18 cellular contexts compared by ENCODE assay signal in genomic region chr3:146471012-146471411, GRCh38. TPM values are rescaled to one million over a fixed set of nuclear protein-coding genes. Genes with fewer than 3 reads are reported as not detected.
DNase-seq lines count a peak whose midpoint lies in the region; ATAC-seq, FAIRE-seq and TF ChIP-seq lines count a peak whose summit lies in the region.
"Had no signal": no experiment of that assay in that cellular context is flagged by ENCODE, and none has a peak within 500 bp of the region (broad histone marks: within the 10 kb centered on the region; RNA-seq: fewer than 3 reads in every experiment).

No MANE protein-coding gene starts in this region.

- CTCF ChIA-PET in Calu3 (lab: Charles Lee) (no interaction called here), Panc1 (lab: Charles Lee) (no interaction called here)

- H3K27me3 Mint-ChIP-seq in natural killer cell (ENCODE audit: low read depth in 2 of 2): peaks cover 0 to 9% of the 10 kb centered on the region in 2 donors
- peaks cover 8 to 10% of the 10 kb centered on the region in 2 donors for H3K27me3 Mint-ChIP-seq in natural killer cell treated with Interleukin-12 subunit alpha and Interleukin-12 subunit beta and Interleukin-15 and Interleukin-18, amount 100 ng/mL, for 72 hours
- H3K27me3 Mint-ChIP-seq in Calu3 (ENCODE audit: unreplicated experiment): no peaks in the 10 kb centered on the region

- H3K9me3 ChIP-seq in Panc1 (ENCODE audit: control insufficient read depth, insufficient read depth, low read depth, low read length): no peaks in the 10 kb centered on the region
- H3K9me3 ChIP-seq in effector memory CD4-positive, alpha-beta T cell (ENCODE audit: control insufficient read depth, low read length): no peaks in the 10 kb centered on the region

- H3K36me3 Mint-ChIP-seq in natural killer cell (no peaks in the 10 kb centered on the region), Calu3 (ENCODE audit: insufficient read depth, unreplicated experiment) (peaks cover 22% of the 10 kb centered on the region)
- no peaks in the 10 kb centered on the region for H3K36me3 Mint-ChIP-seq in natural killer cell treated with Interleukin-12 subunit alpha and Interleukin-12 subunit beta and Interleukin-15 and Interleukin-18, amount 100 ng/mL, for 72 hours
- H3K36me3 Mint-ChIP-seq: CD14-positive monocyte had no signal

- H3K9me3 Mint-ChIP-seq in natural killer cell (no peaks in the 10 kb centered on the region), Calu3 (ENCODE audit: low read depth, unreplicated experiment) (no peaks in the 10 kb centered on the region)
- no peaks in the 10 kb centered on the region for H3K9me3 Mint-ChIP-seq in natural killer cell treated with Interleukin-12 subunit alpha and Interleukin-12 subunit beta and Interleukin-15 and Interleukin-18, amount 100 ng/mL, for 72 hours
- H3K9me3 Mint-ChIP-seq: GM23338 had no signal

- in situ Hi-C loops in Panc1 (cut with HindIII; ENCODE audit: low pct_unique_long_range_greater_than_20kb, low sequenced_read_pairs): no loop called here

- BruUV-seq in Calu3 (replicated peaks; lab: Mats Ljungman, UMichigan) (no TSS peak), Panc1 (replicated peaks; lab: Mats Ljungman, UMichigan) (no TSS peak)

- DNase-seq in natural killer cell (no peak), Calu3 (no peak), Panc1 (ENCODE audit: low read depth, low spot score) (no peak), frontal cortex (ENCODE audit: low spot score in 2 of 2) (no peak), substantia nigra (lab: John Stamatoyannopoulos, UW) (no peak)
- DNase-seq in natural killer cell treated with Interleukin-12 subunit alpha and Interleukin-12 subunit beta and Interleukin-15 and Interleukin-18, amount 100 ng/mL, for 72 hours (ENCODE audit: low spot score): no peak
- DNase-seq in effector memory CD4-positive, alpha-beta T cell: no peak
- DNase-seq: DMS79 treated with DMSO at 0.1 percent for 48 hours, EL, H7 had no signal

- peaks cover 26% of the 10 kb centered on the region for H3K4me1 ChIP-seq in Panc1 (ENCODE audit: control insufficient read depth, insufficient read depth, low read length)
- no peaks in the 10 kb centered on the region for H3K4me1 ChIP-seq in effector memory CD4-positive, alpha-beta T cell (ENCODE audit: control insufficient read depth, insufficient read depth, low read length, poor library complexity, severe bottlenecking)

- H3K4me1 Mint-ChIP-seq in natural killer cell (peaks cover 0 to 7% of the 10 kb centered on the region in 2 donors), Calu3 (ENCODE audit: low read depth, unreplicated experiment) (peaks cover 45% of the 10 kb centered on the region)
- H3K4me1 Mint-ChIP-seq in natural killer cell treated with Interleukin-12 subunit alpha and Interleukin-12 subunit beta and Interleukin-15 and Interleukin-18, amount 100 ng/mL, for 72 hours (ENCODE audit: low read depth in 2 of 2): peaks cover 0 to 4% of the 10 kb centered on the region in 2 donors

- H3K36me3 ChIP-seq in Panc1 (ENCODE audit: control insufficient read depth, insufficient read depth, low read length): no peaks in the 10 kb centered on the region
- H3K36me3 ChIP-seq in effector memory CD4-positive, alpha-beta T cell (ENCODE audit: control insufficient read depth, insufficient read depth, low read length): no peaks in the 10 kb centered on the region

- H3K4me3 ChIP-seq in Panc1 (ENCODE audit: low read depth in 2 of 2, low read length in 2 of 2): no peak overlapping the region
- H3K4me3 ChIP-seq in effector memory CD4-positive, alpha-beta T cell (ENCODE audit: insufficient read depth, low read depth, low read length, poor library complexity, severe bottlenecking): no peak overlapping the region
- H3K4me3 ChIP-seq: GM23338 had no signal

- intact Hi-C loops in natural killer cell (cut with micrococcal nuclease) (no loop called here), Calu3 (cut with micrococcal nuclease; ENCODE audit: unreplicated experiment) (loop anchor here (2.0 kb wide), 1 partner anchor 32 kb away; no protein-coding TSS in a partner anchor), Panc1 (cut with micrococcal nuclease; ENCODE audit: unreplicated experiment) (no loop called here)

- TF ChIP-seq CTCF in natural killer cell (IDR thresholded peaks at IDR 0.05): no peak
- TF ChIP-seq CTCF in Calu3 (IDR thresholded peaks at IDR 0.05; ENCODE audit: unreplicated experiment): no peak
- TF ChIP-seq CTCF in Panc1 (IDR thresholded peaks at IDR 0.05): no peak

- no peaks in the 10 kb centered on the region for H3K27me3 ChIP-seq in Panc1 (ENCODE audit: control insufficient read depth, insufficient read depth, low read length)
- H3K27me3 ChIP-seq in effector memory CD4-positive, alpha-beta T cell (replicated peaks; ENCODE audit: control insufficient read depth, insufficient read depth, low read length, poor library complexity, severe bottlenecking): no peaks in the 10 kb centered on the region

- H3K4me3 Mint-ChIP-seq in natural killer cell: peak overlapping the region; percentile 82
- no peak overlapping the region for H3K4me3 Mint-ChIP-seq in natural killer cell treated with Interleukin-12 subunit alpha and Interleukin-12 subunit beta and Interleukin-15 and Interleukin-18, amount 100 ng/mL, for 72 hours
- H3K4me3 Mint-ChIP-seq in Calu3 (ENCODE audit: low read depth, unreplicated experiment): peak overlapping the region; percentile 79

- ATAC-seq in natural killer cell: no peak
- ATAC-seq in natural killer cell treated with Interleukin-12 subunit alpha and Interleukin-12 subunit beta and Interleukin-15 and Interleukin-18, amount 100 ng/mL, for 72 hours: no peak
- ATAC-seq in Panc1: no peak
- ATAC-seq: GM23338 had no signal

- peak overlapping the region; percentile 89; the same call in 1 of the 2 replicates for H3K27ac ChIP-seq in Panc1 (ENCODE audit: low read length)
- no peak overlapping the region for H3K27ac ChIP-seq in substantia nigra (ENCODE audit: low read depth, low read length, poor library complexity, severe bottlenecking)
- no peak overlapping the region for H3K27ac ChIP-seq in effector memory CD4-positive, alpha-beta T cell (ENCODE audit: insufficient read depth, low read length, poor library complexity, severe bottlenecking)
- H3K27ac ChIP-seq: HL-60 had no signal

- POLR2A ChIA-PET in Panc1 (lab: Charles Lee): no interaction called here

- no peak for FAIRE-seq in frontal cortex (lab: Jason Lieb, UNC)
- FAIRE-seq: A204.1, G401.6, GM12891 had no signal

- no peak overlapping the region for H3K27ac Mint-ChIP-seq in natural killer cell
- H3K27ac Mint-ChIP-seq in natural killer cell treated with Interleukin-12 subunit alpha and Interleukin-12 subunit beta and Interleukin-15 and Interleukin-18, amount 100 ng/mL, for 72 hours: no peak overlapping the region
- peak overlapping the region; percentile 68 for H3K27ac Mint-ChIP-seq in Calu3 (ENCODE audit: unreplicated experiment)

RNA-seq across cellular contexts. Expression of gene PLSCR2, which starts 1.7 kb away (rescaled TPM):
- total RNA-seq in natural killer cell: under 1 TPM in 1 of 3 donors, not detected in 2; 0.38 TPM
- not detected for total RNA-seq in natural killer cell treated with Interleukin-12 subunit alpha and Interleukin-12 subunit beta and Interleukin-15 and Interleukin-18, amount 100 ng/mL, for 72 hours
- 2.9 and 5.1 TPM in 2 replicates for total RNA-seq in Calu3 (2022)
- total RNA-seq in Panc1 (2021; ENCODE audit: unreplicated experiment): 0.54 TPM
- polyA plus RNA-seq in Panc1 (2012; ENCODE audit: insufficient read length): 0.40 TPM
- total RNA-seq in frontal cortex: not detected
- total RNA-seq: GM23338 had no signal
- polyA plus RNA-seq: AG04450, BJ, CD14-positive monocyte had no signal
